9 cellular contexts compared by ENCODE assay signal in the genomic region with DNA sequence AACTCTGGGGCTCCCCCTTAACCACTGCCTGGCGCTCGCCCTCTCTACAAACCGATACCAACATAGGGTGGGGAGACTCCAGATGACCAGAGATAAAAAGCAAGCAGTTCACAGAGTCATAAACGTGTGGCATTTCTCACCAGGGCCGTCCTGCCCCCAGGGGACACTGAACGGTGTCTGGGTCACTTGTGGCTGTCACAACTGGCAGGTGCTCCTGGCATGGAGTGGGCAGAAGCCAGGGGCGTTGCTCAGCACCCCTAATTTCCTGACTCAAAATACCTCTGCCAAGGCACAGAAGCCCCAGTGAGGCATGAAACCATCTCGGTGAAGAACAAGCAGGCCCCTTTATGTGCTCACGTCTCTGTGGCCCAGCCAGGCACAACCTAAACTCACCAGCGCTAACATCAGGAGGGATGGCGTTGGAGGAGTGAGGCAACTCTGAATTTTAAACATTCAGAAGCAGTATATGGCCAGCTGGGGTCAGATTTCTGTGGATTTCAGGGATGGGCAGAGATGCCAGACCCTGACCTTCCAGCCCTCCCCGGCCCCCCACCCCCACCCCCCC. TPM values are rescaled to one million over a fixed set of nuclear protein-coding genes. Genes with fewer than 3 reads are reported as not detected.
DNase-seq lines count a peak whose midpoint lies in the region; ATAC-seq and TF ChIP-seq lines count a peak whose summit lies in the region.
"Had no signal": no experiment of that assay in that cellular context is flagged by ENCODE, and none has a peak within 500 bp of the region (broad histone marks: within the 10 kb centered on the region; RNA-seq: fewer than 3 reads in every experiment).

No MANE protein-coding gene starts in this region.

- no peaks in the 10 kb centered on the region for H3K27me3 Mint-ChIP-seq in activated naive CD8-positive, alpha-beta T cell
- no peaks in the 10 kb centered on the region for H3K27me3 Mint-ChIP-seq in memory B cell

- H3K36me3 ChIP-seq in heart left ventricle = peaks cover 0 to 10% (median 0%) of the 10 kb centered on the region in 9 donors
- H3K36me3 ChIP-seq in upper lobe of left lung = peaks cover 0 to 6% (median 3%) of the 10 kb centered on the region in 4 donors

- no peaks in the 10 kb centered on the region for H3K27me3 ChIP-seq in heart left ventricle
- H3K27me3 ChIP-seq in upper lobe of left lung = no peaks in the 10 kb centered on the region

- H3K36me3 Mint-ChIP-seq in activated naive CD8-positive, alpha-beta T cell = no peaks in the 10 kb centered on the region
- H3K36me3 Mint-ChIP-seq in memory B cell = peaks cover 1% of the 10 kb centered on the region

- WGBS in heart left ventricle, 4 donors = 47 to 62% (median 56%) methylated on average over 8 to 12 of the region's 12 CpGs
- WGBS in upper lobe of left lung, 2 donors = 58 to 73% methylated on average over 2 to 11 of the region's 12 CpGs

- no peaks in the 10 kb centered on the region for H3K9me3 Mint-ChIP-seq in activated naive CD8-positive, alpha-beta T cell (ENCODE audit: low read depth)
- no peaks in the 10 kb centered on the region for H3K9me3 Mint-ChIP-seq in memory B cell

- H3K9me3 ChIP-seq in heart left ventricle = no peaks in the 10 kb centered on the region
- H3K9me3 ChIP-seq in upper lobe of left lung = no peaks in the 10 kb centered on the region

- TF ChIP-seq EP300 in upper lobe of left lung (IDR thresholded peaks at IDR 0.05) = no peak

- intact Hi-C loops in heart left ventricle (cut with DNase I) = loop anchor here in 2 of 10 donors (2.0 kb wide), 2 partner anchors 28 to 32 kb away; no protein-coding TSS in a partner anchor
- intact Hi-C loops in left ventricle myocardium superior (cut with micrococcal nuclease) = no loop called here

- peaks cover 19% of the 10 kb centered on the region for H3K4me1 Mint-ChIP-seq in activated naive CD8-positive, alpha-beta T cell (ENCODE audit: low read depth)
- H3K4me1 Mint-ChIP-seq in memory B cell = peaks cover 31% of the 10 kb centered on the region

- H3K4me1 ChIP-seq in heart left ventricle = peaks cover 0 to 31% (median 15%) of the 10 kb centered on the region in 12 donors
- H3K4me1 ChIP-seq in upper lobe of left lung = peaks cover 13 to 34% (median 24%) of the 10 kb centered on the region in 4 donors

- TF ChIP-seq POLR2A in heart left ventricle (IDR thresholded peaks at IDR 0.05) (no peak), upper lobe of left lung (IDR thresholded peaks at IDR 0.05) (no peak)

- TF ChIP-seq CTCF in heart left ventricle (IDR thresholded peaks at IDR 0.05) (no peak), upper lobe of left lung (IDR thresholded peaks at IDR 0.05) (no peak)

- H3K27ac ChIP-seq in heart left ventricle (peak overlapping the region in 7 of 12 donors; percentile 4 to 97 (median 91)), upper lobe of left lung (peak overlapping the region; percentile 81 to 92 (median 87))

- peak overlapping the region in 9 of 12 donors; percentile 88 to 100 (median 90) for H3K4me3 ChIP-seq in heart left ventricle
- peak overlapping the region in 3 of 4 donors; percentile 91 to 98 (median 93) for H3K4me3 ChIP-seq in upper lobe of left lung

- ATAC-seq in heart left ventricle = no peak
- ATAC-seq in left ventricle myocardium superior = no peak
- peak; percentile 15 for ATAC-seq in memory B cell (ENCODE audit: low read depth)
- ATAC-seq in upper lobe of left lung (ENCODE audit: low FRiP score in 2 of 2) = no peak
- ATAC-seq in GM18907 (IDR thresholded peaks at IDR 0.05; ENCODE audit: unreplicated experiment) = no peak

- H3K4me3 Mint-ChIP-seq in activated naive CD8-positive, alpha-beta T cell = peak overlapping the region; percentile 65
- peak overlapping the region; percentile 53 for H3K4me3 Mint-ChIP-seq in memory B cell

- peak overlapping the region; percentile 46 for H3K27ac Mint-ChIP-seq in activated naive CD8-positive, alpha-beta T cell
- no peak overlapping the region for H3K27ac Mint-ChIP-seq in memory B cell

- no peak for DNase-seq in heart left ventricle
- DNase-seq in left ventricle myocardium superior = no peak
- no peak for DNase-seq in memory B cell (ENCODE audit: low spot score in 2 of 2)
- no peak for DNase-seq in upper lobe of left lung
- DNase-seq in glomerular visceral epithelial cell (ENCODE audit: extremely low spot score) = no peak
- no peak for DNase-seq in SKM-1 (lab: John Stamatoyannopoulos, UW; ENCODE audit: unreplicated experiment)
- DNase-seq: NCI-H2029 treated with DMSO at 0.1 percent for 48 hours had no signal

RNA-seq across cellular contexts. Expression of a gene that starts 1.8 kb away (rescaled TPM):
- total RNA-seq in heart left ventricle (10 to 100 TPM; 27.8 to 56.6 (median 38.2) TPM), left ventricle myocardium superior (34.7 TPM), upper lobe of left lung (10 to 100 TPM; 24.6 to 64.1 (median 43.1) TPM)
- 10 to 100 TPM; 23.9 to 31.0 TPM for polyA plus RNA-seq in heart left ventricle

RNA-seq across cellular contexts. Expression of a gene that starts 9.7 kb away (rescaled TPM):
- total RNA-seq in heart left ventricle = under 1 TPM in 2 of 9 donors, not detected in 7; 0.41 to 0.48 TPM
- polyA plus RNA-seq in heart left ventricle = under 1 TPM in 1 of 2 donors, not detected in 1; 0.06 TPM
- 0.22 TPM for total RNA-seq in left ventricle myocardium superior
- total RNA-seq in upper lobe of left lung = 10 to 100 TPM; 27.2 to 94.3 (median 55.5) TPM

Comparison
In these comparisons a context has a peak if more than half of its experiments do, and no peak if none do; other contexts are left out.
1. RNA of a gene that starts 9.7 kb away (total RNA-seq): 27.2 to 94.3 TPM in upper lobe of left lung; 0.22 TPM in left ventricle myocardium superior (single experiment) and 0.41 to 0.48 TPM in heart left ventricle; every median in the first group is over 10 times any median in the second.